In the genomic region with DNA sequence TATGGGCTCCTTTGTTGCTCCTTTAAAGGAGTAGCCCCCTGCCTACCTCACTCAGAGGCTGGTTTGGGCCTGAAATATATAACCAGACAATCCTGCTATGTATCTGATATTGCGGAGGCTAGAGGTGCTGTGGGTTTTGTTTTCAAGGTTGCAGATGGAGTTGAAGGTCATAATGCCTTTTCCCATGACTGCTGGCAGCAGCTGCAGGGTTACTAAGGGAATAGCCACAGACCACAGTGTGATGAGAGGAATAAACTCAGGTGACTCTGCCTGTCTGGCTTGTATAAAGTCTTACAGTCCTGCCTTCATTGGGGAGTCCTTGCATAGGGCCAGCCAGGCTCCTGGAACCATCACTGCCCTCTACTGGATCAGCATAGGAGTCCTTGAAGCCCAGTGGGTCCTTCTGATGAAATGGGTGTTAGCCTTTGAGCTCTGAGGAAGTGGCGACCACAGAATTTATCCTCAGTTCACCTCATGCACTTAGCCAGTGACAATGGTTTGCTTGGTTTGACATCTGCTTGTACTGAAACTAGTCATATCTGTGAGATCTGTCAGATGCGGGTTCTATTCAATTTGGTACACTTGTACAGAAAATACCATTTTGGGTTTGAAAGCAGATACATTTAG, we compare ENCODE assay signal across 8 cellular contexts.
A peak's percentile ranks its signal among the peaks of the same experiment; 100 is the strongest.
DNase-seq lines count a peak whose midpoint lies in the region; ATAC-seq, FAIRE-seq and TF ChIP-seq lines count a peak whose summit lies in the region.

No MANE protein-coding gene starts in this region.

- H3K9ac ChIP-seq in colonic mucosa (ENCODE audit: low read depth in 2 of 2, low read length in 2 of 2), result no peak overlapping the region

- H3K36me3 ChIP-seq in colonic mucosa, result no peaks in the 10 kb centered on the region

- no peak overlapping the region for H3K4me3 ChIP-seq in colonic mucosa

- no peaks in the 10 kb centered on the region for H3K27me3 ChIP-seq in colonic mucosa

- no peak overlapping the region for H3K27ac ChIP-seq in colonic mucosa

- H3K9me3 ChIP-seq in colonic mucosa, result no peaks in the 10 kb centered on the region

- no peak for FAIRE-seq in HTR-8/SVneo (lab: Jason Lieb, UNC)

- ATAC-seq in GM21619 (IDR thresholded peaks at IDR 0.05; ENCODE audit: unreplicated experiment), result peak; percentile 97

- intact Hi-C loops in colonic mucosa (cut with DNase I), result no loop called here

- no peak for TF ChIP-seq CTCF in colonic mucosa (IDR thresholded peaks at IDR 0.05)

- no peaks in the 10 kb centered on the region for H3K4me1 ChIP-seq in colonic mucosa

- DNase-seq in NCI-H1417 (lab: John Stamatoyannopoulos, UW) (peak; percentile 1 to 30 (median 27)), NCI-H1417 treated with DMSO at 0.1 percent for 48 hours (lab: John Stamatoyannopoulos, UW) (no peak), HTR-8/SVneo (ENCODE audit: insufficient read length, low spot score) (peak; percentile 32), T-helper 2 cell (peak in 3 of 5 experiments; percentile 31 to 99 (median 54)), colonic mucosa (peak; percentile 49), medulla oblongata (ENCODE audit: extremely low spot score) (peak; percentile 81), ureter (ENCODE audit: low spot score) (peak; percentile 45)
